In genomic region chr6:44925100-44925739, GRCh38 we compare ENCODE assay signal across 8 cellular contexts.
DNase-seq lines count a peak whose midpoint lies in the region; ATAC-seq and TF ChIP-seq lines count a peak whose summit lies in the region.

No MANE protein-coding gene starts in this region.

- no peaks in the 10 kb centered on the region for H4K20me1 ChIP-seq in IMR-90 (ENCODE audit: insufficient read depth, low read length)

- H3K4me1 Mint-ChIP-seq in nephron progenitor cell, result peaks cover 11% of the 10 kb centered on the region

- H3K23ac ChIP-seq in IMR-90 (ENCODE audit: low read depth, low read length), result no peak overlapping the region

- H3K56ac ChIP-seq in IMR-90 (ENCODE audit: extremely low read depth, insufficient read depth, low read length), result no peak overlapping the region

- no peak overlapping the region for H3K18ac ChIP-seq in IMR-90 (ENCODE audit: low read depth, low read length)

- H2AK5ac ChIP-seq in IMR-90 (ENCODE audit: low read depth, low read length), result no peak overlapping the region

- H2BK20ac ChIP-seq in IMR-90 (ENCODE audit: low read depth, low read length), result no peak overlapping the region

- no peak overlapping the region for H4K91ac ChIP-seq in IMR-90 (ENCODE audit: insufficient read depth, low read depth, low read length)

- WGBS in IMR-90 (ENCODE audit: extremely low coverage in 2 of 2, insufficient read length in 1 of 2), 2 experiments, result no CpG with 5 or more reads among the region's 1 CpG
- WGBS in upper lobe of left lung, 2 donors, result 8 to 11% methylated on average over 1 of the region's 1 CpG
- 56% methylated on average over 1 of the region's 1 CpG for WGBS in testis, 2 donors

- BruUV-seq in IMR-90 (replicated peaks; lab: Mats Ljungman, UMichigan), result no TSS peak

- H3K27me3 Mint-ChIP-seq in nephron progenitor cell (ENCODE audit: low read depth, poor library complexity), result no peaks in the 10 kb centered on the region

- H3K9ac ChIP-seq in IMR-90 (ENCODE audit: low read depth, low read length), result no peak overlapping the region

- no peak overlapping the region for H3K4me3 Mint-ChIP-seq in nephron progenitor cell

- intact Hi-C loops in IMR-90 (cut with micrococcal nuclease), result no loop called here
- intact Hi-C loops in testis (cut with DNase I; ENCODE audit: low total_unique reads), result no loop called here

- POLR2A ChIA-PET in IMR-90 (lab: Charles Lee; ENCODE audit: unreplicated experiment), result no interaction called here

- no peak overlapping the region for H2AK9ac ChIP-seq in IMR-90 (replicated peaks; ENCODE audit: low read depth, low read length, poor library complexity)

- H3K4me3 ChIP-seq in IMR-90 (ENCODE audit: insufficient read depth, low read depth, low read length) (no peak overlapping the region), upper lobe of left lung (no peak overlapping the region), testis (no peak overlapping the region)

- CTCF ChIA-PET in IMR-90 (lab: Yijun Ruan, JAX), result no interaction called here

- dilution Hi-C loops in IMR-90 (cut with HindIII; ENCODE audit: low sequenced_read_pairs, unreplicated experiment), result no loop called here

- H2AFZ ChIP-seq in IMR-90 (replicated peaks; ENCODE audit: low read length, poor library complexity), result no peak overlapping the region

- 0 out of 2 replicates have a peak, but pooled peaks have one; percentile 11 for ATAC-seq in IMR-90 (ENCODE audit: low read depth)
- no peak for ATAC-seq in upper lobe of left lung (ENCODE audit: low FRiP score in 2 of 2)

- H4K5ac ChIP-seq in IMR-90 (ENCODE audit: low read depth, low read length), result no peak overlapping the region

- TF ChIP-seq CTCF in IMR-90 (conservative IDR thresholded peaks at IDR 0.05; ENCODE audit: low read depth, low read length) (no peak), upper lobe of left lung (IDR thresholded peaks at IDR 0.05) (no peak), nephron progenitor cell (IDR thresholded peaks at IDR 0.05) (no peak), testis (IDR thresholded peaks at IDR 0.05) (no peak)

- no peaks in the 10 kb centered on the region for H3K27me3 ChIP-seq in IMR-90 (ENCODE audit: control insufficient read depth, insufficient read depth, low read length)
- H3K27me3 ChIP-seq in upper lobe of left lung, result no peaks in the 10 kb centered on the region
- no peaks in the 10 kb centered on the region for H3K27me3 ChIP-seq in testis

- no peak overlapping the region for H3K14ac ChIP-seq in IMR-90 (replicated peaks; ENCODE audit: low read depth, low read length)

- H2BK5ac ChIP-seq in IMR-90 (ENCODE audit: low read depth, low read length, poor library complexity, severe bottlenecking), result no peak overlapping the region

- H2BK15ac ChIP-seq in IMR-90 (ENCODE audit: low read depth, low read length), result no peak overlapping the region

- TF ChIP-seq EP300 in upper lobe of left lung (IDR thresholded peaks at IDR 0.05), result no peak

- no peak overlapping the region for H3K27ac Mint-ChIP-seq in nephron progenitor cell

- H3K4me2 ChIP-seq in IMR-90 (ENCODE audit: low read depth, low read length), result peak overlapping the region; percentile 22; the same call in 1 of the 2 replicates

- peaks cover 5% of the 10 kb centered on the region for H3K36me3 Mint-ChIP-seq in nephron progenitor cell (ENCODE audit: low read depth)

- H3K27ac ChIP-seq in IMR-90 (ENCODE audit: insufficient read depth, low read length) (no peak overlapping the region), upper lobe of left lung (no peak overlapping the region), testis (no peak overlapping the region)

- H3K4me1 ChIP-seq in IMR-90 (ENCODE audit: control insufficient read depth, insufficient read depth, low read length), result no peaks in the 10 kb centered on the region
- no peaks in the 10 kb centered on the region for H3K4me1 ChIP-seq in upper lobe of left lung
- no peaks in the 10 kb centered on the region for H3K4me1 ChIP-seq in testis

- no peak overlapping the region for H2BK120ac ChIP-seq in IMR-90 (ENCODE audit: low read depth, low read length)

- no peaks in the 10 kb centered on the region for H3K9me3 Mint-ChIP-seq in nephron progenitor cell

- no peaks in the 10 kb centered on the region for H3K79me1 ChIP-seq in IMR-90 (ENCODE audit: low read depth in 1 of 2, low read length in 2 of 2)

- DNase-seq in ELF-1 (ENCODE audit: low read depth, low spot score) (peak; percentile 5), IMR-90 (peak; percentile 5), T-helper 9 cell (peak; percentile 15), islet precursor cell (peak; percentile 57), upper lobe of left lung (no peak), C1 segment of cervical spinal cord (lab: John Stamatoyannopoulos, UW) (no peak), nephron progenitor cell (no peak), testis (no peak)

- TF ChIP-seq POLR2A in IMR-90 (IDR thresholded peaks at IDR 0.05; ENCODE audit: low read depth, low read length) (no peak), upper lobe of left lung (IDR thresholded peaks at IDR 0.05) (no peak), testis (IDR thresholded peaks at IDR 0.05) (no peak)

- no peak for TF ChIP-seq RAD21 in IMR-90 (IDR thresholded peaks at IDR 0.05; ENCODE audit: low read length)

- no peak overlapping the region for H3K4ac ChIP-seq in IMR-90 (ENCODE audit: low read depth, low read length)

- no peak overlapping the region for H4K8ac ChIP-seq in IMR-90 (ENCODE audit: low read depth in 2 of 2, low read length in 2 of 2)

- H3K9me1 ChIP-seq in IMR-90 (ENCODE audit: insufficient read depth, low read length), result no peaks in the 10 kb centered on the region

- H3K36me3 ChIP-seq in IMR-90 (ENCODE audit: control insufficient read depth, insufficient read depth, low read length) (no peaks in the 10 kb centered on the region), upper lobe of left lung (no peaks in the 10 kb centered on the region), testis (ENCODE audit: low read depth, missing control alignments) (no peaks in the 10 kb centered on the region)

- in situ Hi-C loops in IMR-90 (cut with MboI; ENCODE audit: low sequenced_read_pairs), result no loop called here

- no peaks in the 10 kb centered on the region for H3K9me3 ChIP-seq in IMR-90 (ENCODE audit: control insufficient read depth, insufficient read depth, low read length)
- no peaks in the 10 kb centered on the region for H3K9me3 ChIP-seq in upper lobe of left lung
- no peaks in the 10 kb centered on the region for H3K9me3 ChIP-seq in testis

TF ChIP-seq in IMR-90, 13 proteins besides CTCF, POLR2A, EP300 and RAD21:
- TF ChIP-seq USF2 (IDR thresholded peaks at IDR 0.05; ENCODE audit: low read depth, low read length) (no peak), ELK1 (IDR thresholded peaks at IDR 0.05; ENCODE audit: borderline replicate concordance, low read depth, low read length) (no peak), FOS (IDR thresholded peaks at IDR 0.05; ENCODE audit: low read depth, low read length) (no peak), BHLHE40 (IDR thresholded peaks at IDR 0.05; ENCODE audit: low read depth, low read length) (no peak), CEBPB (IDR thresholded peaks at IDR 0.05; ENCODE audit: low read depth, low read length) (no peak)

Comparison
In these comparisons a context has a peak if more than half of its experiments do, and no peak if none do; other contexts are left out.
1. DNase-seq: peak in ELF-1 (single experiment), IMR-90 (single experiment), T-helper 9 cell (single experiment) and islet precursor cell (single experiment); none in upper lobe of left lung (0 of 2), C1 segment of cervical spinal cord (0 of 14), nephron progenitor cell (single experiment) and testis (single experiment).